ENCODE assay signal across 1 cellular context in genomic region chr22:23180893-23181762, GRCh38.
A peak's percentile ranks its signal among the peaks of the same experiment; 100 is the strongest.
TF ChIP-seq lines count a peak whose summit lies in the region.

No MANE protein-coding gene starts in this region.

TF ChIP-seq in HepG2, 621 proteins besides CTCF, POLR2A, EP300 and RAD21 (continued from another document and continues in another):
- peak; percentile 55; the same call in 1 of the 2 replicates for TF ChIP-seq NFAT5 (CRISPR knock-in tag; IDR thresholded peaks at IDR 0.05)
- no peak for TF ChIP-seq ZBTB7A (CRISPR knock-in tag; IDR thresholded peaks at IDR 0.05)
- no peak for TF ChIP-seq ZNF747 (CRISPR knock-in tag; IDR thresholded peaks at IDR 0.05; ENCODE audit: borderline replicate concordance)
- TF ChIP-seq SOX6 (IDR thresholded peaks at IDR 0.05): no peak
- TF ChIP-seq SOX6 (CRISPR knock-in tag; IDR thresholded peaks at IDR 0.05): no peak
- no peak for TF ChIP-seq PHF20 (CRISPR knock-in tag; IDR thresholded peaks at IDR 0.05)
- TF ChIP-seq RBM39 (IDR thresholded peaks at IDR 0.05; ENCODE audit: low read depth, low read length, poor library complexity, severe bottlenecking): no peak
- TF ChIP-seq PHF21A (CRISPR knock-in tag; IDR thresholded peaks at IDR 0.05): no peak
- no peak for TF ChIP-seq MXD4 (CRISPR knock-in tag; IDR thresholded peaks at IDR 0.05)
- TF ChIP-seq ZNF331 (CRISPR knock-in tag; IDR thresholded peaks at IDR 0.05): no peak
- no peak for TF ChIP-seq ZNF790 (CRISPR knock-in tag; IDR thresholded peaks at IDR 0.05; ENCODE audit: borderline replicate concordance)
- 0 out of 2 replicates have a peak, but pooled peaks have one; percentile 12 for TF ChIP-seq ZNF766 (CRISPR knock-in tag; IDR thresholded peaks at IDR 0.05; ENCODE audit: borderline replicate concordance)
- no peak for TF ChIP-seq ZNF318 (CRISPR knock-in tag; IDR thresholded peaks at IDR 0.05)
- peak; percentile 4; the same call in 1 of the 2 replicates for TF ChIP-seq FOXP4 (CRISPR knock-in tag; IDR thresholded peaks at IDR 0.05)
- TF ChIP-seq ARID5B (CRISPR knock-in tag; IDR thresholded peaks at IDR 0.05): no peak
- no peak for TF ChIP-seq WIZ (CRISPR knock-in tag; IDR thresholded peaks at IDR 0.05)
- TF ChIP-seq NFE2L2 (IDR thresholded peaks at IDR 0.05; ENCODE audit: low read length): no peak
- TF ChIP-seq IRF1 (CRISPR knock-in tag; IDR thresholded peaks at IDR 0.05; ENCODE audit: low read depth): no peak
- no peak for TF ChIP-seq ETS1 (CRISPR knock-in tag; IDR thresholded peaks at IDR 0.05)
- no peak for TF ChIP-seq LRRFIP1 (CRISPR knock-in tag; conservative IDR thresholded peaks at IDR 0.05)
- no peak for TF ChIP-seq ZSCAN22 (CRISPR knock-in tag; IDR thresholded peaks at IDR 0.05)
- no peak for TF ChIP-seq SIX4 (CRISPR knock-in tag; IDR thresholded peaks at IDR 0.05)
- TF ChIP-seq LBX2 (CRISPR knock-in tag; IDR thresholded peaks at IDR 0.05; ENCODE audit: borderline replicate concordance): no peak
- no peak for TF ChIP-seq ZNF530 (CRISPR knock-in tag; IDR thresholded peaks at IDR 0.05; ENCODE audit: low read depth)
- no peak for TF ChIP-seq PRPF4 (IDR thresholded peaks at IDR 0.05; ENCODE audit: low read depth, low read length, poor library complexity, severe bottlenecking)
- TF ChIP-seq ZNF446 (CRISPR knock-in tag; IDR thresholded peaks at IDR 0.05): no peak
- TF ChIP-seq TRIM22 (IDR thresholded peaks at IDR 0.05): no peak
- TF ChIP-seq ZNF225 (CRISPR knock-in tag; IDR thresholded peaks at IDR 0.05): peak; percentile 25; the same call in 1 of the 2 replicates
